17 cellular contexts compared by ENCODE assay signal in the genomic region with DNA sequence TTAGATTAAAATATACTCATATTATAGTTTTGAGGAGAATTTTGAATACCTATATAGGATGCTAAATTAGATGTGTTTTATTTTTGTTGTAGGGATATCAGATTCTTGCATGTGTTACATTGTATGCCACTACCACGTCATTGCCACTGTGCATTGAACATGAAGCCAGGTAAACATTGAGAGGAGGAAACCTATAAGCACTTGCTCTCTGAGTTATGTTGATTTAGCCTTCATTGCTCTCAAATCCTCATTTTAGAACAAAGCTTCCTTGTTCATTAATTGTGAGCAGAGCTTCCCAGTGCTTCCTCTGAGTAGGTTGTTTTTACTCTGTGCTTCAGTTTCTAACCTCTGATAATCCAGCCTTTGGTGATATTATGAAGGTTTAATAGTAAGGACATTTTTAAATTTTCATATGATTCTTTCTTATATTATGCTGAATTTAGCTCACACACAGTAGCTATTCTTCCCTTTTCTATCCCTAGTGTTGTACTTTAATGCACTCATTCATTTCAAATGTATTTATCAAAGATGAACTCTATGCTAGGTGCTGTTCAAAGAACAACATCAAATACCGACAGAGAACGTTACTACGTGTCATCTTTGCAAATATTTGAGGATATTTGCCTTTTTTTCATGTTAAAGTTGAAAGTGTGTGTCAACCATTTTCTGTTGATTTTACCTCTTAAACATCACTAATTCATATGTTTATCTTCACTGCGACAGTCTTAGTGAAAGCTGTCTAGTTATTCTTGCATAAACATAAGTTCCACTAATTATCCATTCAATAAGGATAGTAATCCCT.
"Had no signal": no experiment of that assay in that cellular context is flagged by ENCODE, and none has a peak within 500 bp of the region (broad histone marks: within the 10 kb centered on the region; RNA-seq: fewer than 3 reads in every experiment).

No MANE protein-coding gene starts in this region.

- H3K4me3 ChIP-seq: spleen, transverse colon had no signal

- H3K9me3 ChIP-seq: transverse colon had no signal

- H3K9me3 Mint-ChIP-seq: activated naive CD8-positive, alpha-beta T cell treated with anti-CD3 and anti-CD28 coated beads, Interleukin-2, amount 10 ng/mL, durations not matched to agents 7 days and 5 days had no signal

- ATAC-seq: activated CD8-positive, alpha-beta T cell treated with anti-CD3 and anti-CD28 coated beads, Interleukin-2, amount 10 ng/mL, durations not matched to agents 7 days and 5 days; left cardiac atrium; naive thymus-derived CD8-positive, alpha-beta T cell; right cardiac atrium; stimulated activated naive B cell treated with anti-CD40 and anti-IgM and Interleukin-4, amounts not matched to agents 10 μg/mL and 1 μg/mL and 100 μg/mL, for 72 hours had no signal

- H3K4me1 ChIP-seq: spleen, transverse colon had no signal

- FAIRE-seq: bronchial epithelial cell had no signal

- H3K27me3 ChIP-seq: spleen, transverse colon had no signal

- H3K4me1 Mint-ChIP-seq: activated naive CD8-positive, alpha-beta T cell treated with anti-CD3 and anti-CD28 coated beads, Interleukin-2, amount 10 ng/mL, durations not matched to agents 7 days and 5 days; immature natural killer cell; naive thymus-derived CD8-positive, alpha-beta T cell; stimulated activated naive B cell treated with anti-CD40 and anti-IgM and Interleukin-4, amounts not matched to agents 10 μg/mL and 1 μg/mL and 100 μg/mL, for 72 hours had no signal

- H3K27me3 Mint-ChIP-seq: activated naive CD8-positive, alpha-beta T cell treated with anti-CD3 and anti-CD28 coated beads, Interleukin-2, amount 10 ng/mL, durations not matched to agents 7 days and 5 days; naive thymus-derived CD8-positive, alpha-beta T cell; progenitor cell of endocrine pancreas; stimulated activated naive B cell treated with anti-CD40 and anti-IgM and Interleukin-4, amounts not matched to agents 10 μg/mL and 1 μg/mL and 100 μg/mL, for 72 hours had no signal

- H3K4me3 Mint-ChIP-seq: activated CD8-positive, alpha-beta T cell treated with anti-CD3 and anti-CD28 coated beads, Interleukin-2, amount 10 ng/mL, durations not matched to agents 7 days and 5 days; activated naive CD8-positive, alpha-beta T cell treated with anti-CD3 and anti-CD28 coated beads, Interleukin-2, amount 10 ng/mL, durations not matched to agents 7 days and 5 days; immature natural killer cell; naive thymus-derived CD8-positive, alpha-beta T cell; stimulated activated naive B cell treated with anti-CD40 and anti-IgM and Interleukin-4, amounts not matched to agents 10 μg/mL and 1 μg/mL and 100 μg/mL, for 72 hours had no signal

- H3K27ac Mint-ChIP-seq: activated CD8-positive, alpha-beta T cell treated with anti-CD3 and anti-CD28 coated beads, Interleukin-2, amount 10 ng/mL, durations not matched to agents 7 days and 5 days; activated naive CD8-positive, alpha-beta T cell treated with anti-CD3 and anti-CD28 coated beads, Interleukin-2, amount 10 ng/mL, durations not matched to agents 7 days and 5 days; immature natural killer cell; naive thymus-derived CD8-positive, alpha-beta T cell; progenitor cell of endocrine pancreas; stimulated activated naive B cell treated with anti-CD40 and anti-IgM and Interleukin-4, amounts not matched to agents 10 μg/mL and 1 μg/mL and 100 μg/mL, for 72 hours had no signal

- H3K36me3 ChIP-seq: spleen, transverse colon had no signal

- DNase-seq: activated CD4-positive, alpha-beta T cell treated with anti-CD3 and anti-CD28 coated beads for 4 hours; activated CD8-positive, alpha-beta memory T cell treated with anti-CD3 and anti-CD28 coated beads, Interleukin-2, amount 50 U/mL, for 48 hours; activated CD8-positive, alpha-beta T cell treated with anti-CD3 and anti-CD28 coated beads, Interleukin-2, amount 10 ng/mL, durations not matched to agents 7 days and 5 days; activated naive CD8-positive, alpha-beta T cell treated with anti-CD3 and anti-CD28 coated beads, Interleukin-2, amount 10 ng/mL, durations not matched to agents 7 days and 5 days; aorta; immature natural killer cell; left cardiac atrium; naive thymus-derived CD8-positive, alpha-beta T cell; nucleus accumbens; right cardiac atrium; spleen; stimulated activated CD4-positive, alpha-beta T cell treated with anti-CD3 and anti-CD28 coated beads, Interleukin-1b, Interleukin-23, amount 100 ng/mL, for 48 hours; stimulated activated naive B cell treated with anti-CD40 and anti-IgM and Interleukin-4, amounts not matched to agents 10 μg/mL and 1 μg/mL and 100 μg/mL, for 72 hours; substantia nigra; transverse colon had no signal

- H3K36me3 Mint-ChIP-seq: activated naive CD8-positive, alpha-beta T cell treated with anti-CD3 and anti-CD28 coated beads, Interleukin-2, amount 10 ng/mL, durations not matched to agents 7 days and 5 days; immature natural killer cell; naive thymus-derived CD8-positive, alpha-beta T cell; stimulated activated naive B cell treated with anti-CD40 and anti-IgM and Interleukin-4, amounts not matched to agents 10 μg/mL and 1 μg/mL and 100 μg/mL, for 72 hours had no signal
